23 cellular contexts compared by ENCODE assay signal in the genomic region with DNA sequence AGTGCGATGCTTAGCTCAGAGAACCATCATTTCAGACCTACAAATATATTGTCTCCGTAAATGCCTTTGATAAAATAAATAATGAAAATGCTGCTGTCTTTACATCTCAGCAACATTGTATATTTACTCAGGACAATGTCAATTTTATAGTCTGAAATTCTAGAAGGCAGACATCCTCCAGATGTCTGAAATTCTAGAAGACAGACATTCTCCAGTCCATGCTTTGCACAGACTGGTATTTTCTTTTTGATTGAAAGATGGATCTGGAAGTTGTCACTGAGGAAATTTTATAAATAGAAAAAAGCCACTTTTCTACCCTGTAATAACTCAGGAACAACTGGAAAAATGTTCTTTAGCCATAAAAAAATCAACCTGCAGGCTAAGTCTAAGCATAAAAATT.
"Had no signal": no experiment of that assay in that cellular context is flagged by ENCODE, and none has a peak within 500 bp of the region (broad histone marks: within the 10 kb centered on the region; RNA-seq: fewer than 3 reads in every experiment).

No MANE protein-coding gene starts in this region.

- DNase-seq: activated B cell treated with CpG ODN at 0.5 μM for 24 hours; activated CD4-positive, alpha-beta T cell treated with anti-CD3 and anti-CD28 coated beads for 1 hour; activated CD4-positive, alpha-beta T cell treated with anti-CD3 and anti-CD28 coated beads, Interleukin-2, amount 10 ng/mL, durations not matched to agents 24 days and 14 days; activated CD4-positive, alpha-beta T cell treated with anti-CD3 and anti-CD28 coated beads, Interleukin-2, amount 50 U/mL, for 48 hours; activated gamma-delta T cell; activated naive CD4-positive, alpha-beta T cell treated with anti-CD3 and anti-CD28 coated beads for 36 hours; activated T-cell treated with anti-CD3 and anti-CD28 coated beads for 4 hours; activated T-cell treated with anti-CD3 and anti-CD28 coated beads, Interleukin-2, amount 50 U/mL, for 48 hours; brain microvascular endothelial cell; cerebellar nuclear complex; Kasumi-1; NCI-H1694; NCI-H2029; NCI-H2171; NCI-H226; NCI-H526; PC-9; SIG-M5; T-helper 17 cell; T-helper 9 cell had no signal

- H3K4me2 ChIP-seq: PC-9 had no signal

- H3K27ac ChIP-seq: brain microvascular endothelial cell, cardiac muscle cell, PC-9 had no signal

- ATAC-seq: activated T-helper 17 cell treated with anti-CD3 and anti-CD28 coated beads, Interleukin-2, amount 50 U/mL, for 72 hours; K562; T-helper 17 cell had no signal

- H3K36me3 ChIP-seq: brain microvascular endothelial cell, cardiac muscle cell had no signal

- H3K27me3 ChIP-seq: brain microvascular endothelial cell, cardiac muscle cell had no signal

- H2AFZ ChIP-seq: PC-9 had no signal

- H3K4me3 ChIP-seq: cardiac muscle cell, K562, PC-9 had no signal
